In genomic region chr15:88636654-88637053, GRCh38 we compare ENCODE assay signal across 8 cellular contexts. TPM values are rescaled to one million over a fixed set of nuclear protein-coding genes. Genes with fewer than 3 reads are reported as not detected.
A peak's percentile ranks its signal among the peaks of the same experiment; 100 is the strongest.
DNase-seq lines count a peak whose midpoint lies in the region; FAIRE-seq and TF ChIP-seq lines count a peak whose summit lies in the region.

No MANE protein-coding gene starts in this region.

- CTCF ChIA-PET in CD4-positive, alpha-beta memory T cell (lab: Charles Lee; ENCODE audit: partially characterized antibody): interaction anchor here (2.1 to 3.2 kb wide), 3 partner anchors 11 to 27 kb away, joined by 12 to 60 read pairs (median 19); partner anchors contain the start of gene AEN
- CTCF ChIA-PET in A673 (lab: Charles Lee): no interaction called here

- no peak for DNase-seq in CD4-positive, alpha-beta memory T cell
- DNase-seq in bronchial epithelial cell (ENCODE audit: low read depth): peak; percentile 36
- DNase-seq in osteoblast (ENCODE audit: insufficient read length, low spot score, missing footprints): no peak
- DNase-seq in tibial artery: no peak
- no peak for DNase-seq in NCI-H526 (lab: John Stamatoyannopoulos, UW)
- DNase-seq in NCI-H1417 (lab: John Stamatoyannopoulos, UW): no peak
- no peak for DNase-seq in A673 (ENCODE audit: low spot score)

- peaks cover 38 to 40% of the 10 kb centered on the region in 2 donors for H3K36me3 Mint-ChIP-seq in CD4-positive, alpha-beta memory T cell

- H2AFZ ChIP-seq in osteoblast (ENCODE audit: low read length): no peak overlapping the region

- H3K4me2 ChIP-seq in osteoblast (ENCODE audit: insufficient read depth, low read length): no peak overlapping the region

- no TSS peak for BruUV-seq in A673 (replicated peaks; lab: Mats Ljungman, UMichigan)

- peaks cover 96% of the 10 kb centered on the region for H3K4me1 ChIP-seq in CD4-positive, alpha-beta memory T cell (ENCODE audit: insufficient read depth, low read length)
- peaks cover 17% of the 10 kb centered on the region for H3K4me1 ChIP-seq in osteoblast (ENCODE audit: insufficient read depth, low read length)
- H3K4me1 ChIP-seq in tibial artery: peaks cover 0 to 25% (median 19%) of the 10 kb centered on the region in 4 donors
- peaks cover 7% of the 10 kb centered on the region for H3K4me1 ChIP-seq in A673 (ENCODE audit: insufficient read depth, low read length, poor library complexity, severe bottlenecking)

- H3K9me3 Mint-ChIP-seq in CD4-positive, alpha-beta memory T cell: peaks cover 0 to 3% (median 0%) of the 10 kb centered on the region in 8 donors

- H3K27me3 Mint-ChIP-seq in CD4-positive, alpha-beta memory T cell: no peaks in the 10 kb centered on the region

- peak overlapping the region; percentile 100 for H3K27ac ChIP-seq in CD4-positive, alpha-beta memory T cell (ENCODE audit: low read depth, low read length)
- H3K27ac ChIP-seq in KOPT-K1 (ENCODE audit: low read depth, low read length, poor library complexity, severe bottlenecking) (peak overlapping the region; percentile 60), osteoblast (ENCODE audit: low read depth, low read length) (peak overlapping the region; percentile 96), tibial artery (peak overlapping the region in 1 of 2 donors; percentile 96), A673 (ENCODE audit: low read depth, low read length, poor library complexity, severe bottlenecking) (no peak overlapping the region)

- POLR2A ChIA-PET in CD4-positive, alpha-beta memory T cell (lab: Charles Lee; ENCODE audit: partially characterized antibody): interaction anchor here (0.7 to 3.1 kb wide), 7 partner anchors 9 to 268 kb away, joined by 3 to 45 read pairs (median 7); partner anchors contain the start of genes AEN, HAPLN3, MRPL46 and MRPS11
- POLR2A ChIA-PET in A673 (lab: Charles Lee; ENCODE audit: low non-redundant PET): no interaction called here

- H3K4me3 ChIP-seq in CD4-positive, alpha-beta memory T cell (ENCODE audit: low read length in 2 of 2): peak overlapping the region; percentile 62 to 75
- H3K4me3 ChIP-seq in bronchial epithelial cell (ENCODE audit: low read depth, low read length): no peak overlapping the region
- H3K4me3 ChIP-seq in osteoblast (ENCODE audit: insufficient read depth, low read length): no peak overlapping the region
- no peak overlapping the region for H3K4me3 ChIP-seq in tibial artery
- H3K4me3 ChIP-seq in A673 (ENCODE audit: low read depth, low read length, poor library complexity, severe bottlenecking): no peak overlapping the region

- H4K20me1 ChIP-seq in osteoblast (ENCODE audit: insufficient read depth, low read length): peaks cover under 1% of the 10 kb centered on the region

- FAIRE-seq in bronchial epithelial cell (lab: Jason Lieb, UNC): no peak

- H3K36me3 ChIP-seq in CD4-positive, alpha-beta memory T cell (ENCODE audit: insufficient read depth, low read length): peaks cover 6% of the 10 kb centered on the region
- H3K36me3 ChIP-seq in KOPT-K1 (ENCODE audit: insufficient read depth, low read length) (peaks cover 40% of the 10 kb centered on the region), bronchial epithelial cell (ENCODE audit: control insufficient read depth, insufficient read depth, low read length) (peaks cover 2% of the 10 kb centered on the region), osteoblast (ENCODE audit: insufficient read depth, low read length) (peaks cover 37% of the 10 kb centered on the region), tibial artery (peaks cover 0 to 20% (median 2%) of the 10 kb centered on the region in 3 donors), A673 (ENCODE audit: insufficient read depth, low read length, poor library complexity, severe bottlenecking) (peaks cover 9% of the 10 kb centered on the region)

- H3K79me2 ChIP-seq in osteoblast (ENCODE audit: insufficient read depth, low read length): peaks cover 14% of the 10 kb centered on the region

- no peaks in the 10 kb centered on the region for H3K27me3 ChIP-seq in CD4-positive, alpha-beta memory T cell (ENCODE audit: insufficient read depth, low read length)
- H3K27me3 ChIP-seq in bronchial epithelial cell (ENCODE audit: control insufficient read depth, insufficient read depth, low read length) (no peaks in the 10 kb centered on the region), osteoblast (ENCODE audit: insufficient read depth, low read length) (no peaks in the 10 kb centered on the region), tibial artery (no peaks in the 10 kb centered on the region), A673 (replicated peaks; ENCODE audit: insufficient read depth, low read depth, low read length, poor library complexity) (no peaks in the 10 kb centered on the region)

- no peaks in the 10 kb centered on the region for H3K9me3 ChIP-seq in CD4-positive, alpha-beta memory T cell (ENCODE audit: control insufficient read depth in 1 of 2, low read length in 2 of 2)
- H3K9me3 ChIP-seq in KOPT-K1 (ENCODE audit: insufficient read depth, low read length, poor library complexity, severe bottlenecking): no peaks in the 10 kb centered on the region
- no peaks in the 10 kb centered on the region for H3K9me3 ChIP-seq in osteoblast (ENCODE audit: low read depth, low read length)
- H3K9me3 ChIP-seq in tibial artery: no peaks in the 10 kb centered on the region
- H3K9me3 ChIP-seq in A673 (ENCODE audit: low read depth, low read length, poor library complexity, severe bottlenecking): no peaks in the 10 kb centered on the region

- TF ChIP-seq CTCF in bronchial epithelial cell (IDR thresholded peaks at IDR 0.05; ENCODE audit: insufficient read depth, low read length, severe bottlenecking) (no peak), osteoblast (IDR thresholded peaks at IDR 0.05; ENCODE audit: extremely low read depth, low read depth, low read length) (no peak), tibial artery (IDR thresholded peaks at IDR 0.05) (no peak), A673 (conservative IDR thresholded peaks at IDR 0.05; ENCODE audit: low read depth, low read length) (no peak)

- H3K4me3 Mint-ChIP-seq in CD4-positive, alpha-beta memory T cell: peak overlapping the region; percentile 88 to 98 (median 95)

- H3K4me1 Mint-ChIP-seq in CD4-positive, alpha-beta memory T cell: peaks cover 59 to 92% (median 77%) of the 10 kb centered on the region in 4 donors

- intact Hi-C loops in CD4-positive, alpha-beta memory T cell (cut with micrococcal nuclease): no loop called here
- intact Hi-C loops in tibial artery (cut with DNase I; ENCODE audit: low total_unique reads): no loop called here
- intact Hi-C loops in A673 (cut with micrococcal nuclease; ENCODE audit: unreplicated experiment): no loop called here

- H3K27ac Mint-ChIP-seq in CD4-positive, alpha-beta memory T cell: peak overlapping the region; percentile 89 to 100 (median 99)

RNA-seq across cellular contexts. Expression of gene ISG20, which starts 2.2 kb away (rescaled TPM):
- 100 to 1,000 TPM; 144 to 153 TPM for total RNA-seq in CD4-positive, alpha-beta memory T cell
- polyA plus RNA-seq in CD4-positive, alpha-beta memory T cell: 100 to 1,000 TPM; 494 to 667 TPM
- total RNA-seq in bronchial epithelial cell: 18.4 and 99.9 TPM in 2 replicates
- 2.1 and 3.3 TPM in 2 replicates for total RNA-seq in osteoblast
- 1.8 and 3.3 TPM in 2 replicates for total RNA-seq in A673 (2021)

RNA-seq across cellular contexts. Expression of gene AEN, which starts 15.5 kb away (rescaled TPM):
- total RNA-seq in CD4-positive, alpha-beta memory T cell: 10 to 100 TPM; 54.5 to 56.8 TPM
- 10 to 100 TPM; 33.2 to 35.8 TPM for polyA plus RNA-seq in CD4-positive, alpha-beta memory T cell
- total RNA-seq in bronchial epithelial cell (31.7 and 48.4 TPM in 2 replicates), osteoblast (43.9 and 46.3 TPM in 2 replicates), A673 (2021) (44.4 and 52.4 TPM in 2 replicates)

Comparison
In these comparisons a context has a peak if more than half of its experiments do, and no peak if none do; other contexts are left out.
1. H3K4me3 ChIP-seq: peak in CD4-positive, alpha-beta memory T cell (2 of 2); none in bronchial epithelial cell (single experiment), osteoblast (single experiment), tibial artery (0 of 2) and A673 (single experiment).